In genomic region chrX:103533428-103534216, GRCh38 we compare ENCODE assay signal across 8 cellular contexts. TPM values are rescaled to one million over a fixed set of nuclear protein-coding genes. Genes with fewer than 3 reads are reported as not detected.
DNase-seq lines count a peak whose midpoint lies in the region; ATAC-seq and TF ChIP-seq lines count a peak whose summit lies in the region.

No MANE protein-coding gene starts in this region.

- peak overlapping the region; percentile 20 for H3K4me3 ChIP-seq in HAP-1
- H3K4me3 ChIP-seq in coronary artery = peak overlapping the region; percentile 57

- intact Hi-C loops in left colon (cut with DNase I, micrococcal nuclease) = loop anchor here in 1 of 2 donors (5.0 kb wide), 1 partner anchor 284 kb away; no protein-coding TSS in a partner anchor

- H3K36me3 ChIP-seq in HAP-1 (replicated peaks) = no peaks in the 10 kb centered on the region

- peak; percentile 61 for ATAC-seq in left colon
- ATAC-seq in GM19035 (IDR thresholded peaks at IDR 0.05; ENCODE audit: unreplicated experiment) = no peak

- DNase-seq in Caki2 (ENCODE audit: low read depth) (peak; percentile 47), HAP-1 (ENCODE audit: low spot score in 2 of 2) (peak; percentile 58 to 88), NCI-H2107 treated with DMSO at 0.1 percent for 48 hours (lab: John Stamatoyannopoulos, UW; ENCODE audit: unreplicated experiment) (peak; percentile 67), coronary artery (ENCODE audit: low spot score) (peak; percentile 76), left colon (peak; percentile 35 to 84)
- DNase-seq in activated CD4-positive, alpha-beta T cell treated with anti-CD3 and anti-CD28 coated beads for 48 hours = peak; percentile 74
- DNase-seq in stimulated activated CD4-positive, alpha-beta T cell treated with anti-CD3 and anti-CD28 coated beads, Interleukin-1b, Interleukin-23, amount 100 ng/mL, for 48 hours = peak; percentile 55

- peak; percentile 56 for TF ChIP-seq CTCF in coronary artery (IDR thresholded peaks at IDR 0.05)

- no peaks in the 10 kb centered on the region for H3K9me3 ChIP-seq in HAP-1

- H3K27me3 ChIP-seq in HAP-1 (ENCODE audit: low read depth) = 0 out of 2 replicates have a peak, but pooled peaks cover 5% of the 10 kb centered on the region

- peak overlapping the region; percentile 32 to 54 for H3K27ac ChIP-seq in coronary artery

- in situ Hi-C loops in Caki2 (cut with HindIII; ENCODE audit: low pct_unique_long_range_greater_than_20kb, low sequenced_read_pairs) = no loop called here
- in situ Hi-C loops in HAP-1 (cut with MboI; ENCODE audit: low sequenced_read_pairs) = loop anchor here (10.0 kb wide), 1 partner anchor 281 kb away; no protein-coding TSS in a partner anchor

- no peaks in the 10 kb centered on the region for H3K4me1 ChIP-seq in HAP-1

RNA-seq across cellular contexts. Expression of gene RAB40A, which starts 14.3 kb away (rescaled TPM):
- total RNA-seq in Caki2 (2014; rRNA removed; shearing (Covaris generic); ENCODE audit: low replicate concordance) = not detected in 2 replicates
- total RNA-seq in left colon = under 1 TPM in 1 of 2 donors, not detected in 1; 0.27 TPM

RNA-seq across cellular contexts. Expression of gene TCEAL4, which starts 51.7 kb away (rescaled TPM):
- total RNA-seq in Caki2 (2014; rRNA removed; shearing (Covaris generic); ENCODE audit: low replicate concordance) = 16.6 and 25.7 TPM in 2 replicates
- total RNA-seq in left colon = 10 to 100 TPM; 20.1 to 23.2 TPM
